ENCODE assay signal across 8 cellular contexts in genomic region chr17:76997981-76998531, GRCh38.
DNase-seq lines count a peak whose midpoint lies in the region; ATAC-seq and TF ChIP-seq lines count a peak whose summit lies in the region.

No MANE protein-coding gene starts in this region.

- H3K27ac ChIP-seq in right atrium auricular region, result no peak overlapping the region

- no peaks in the 10 kb centered on the region for H3K36me3 ChIP-seq in right atrium auricular region

- intact Hi-C loops in Right ventricle myocardium superior (cut with DNase I), result no loop called here

- no peak overlapping the region for H3K27ac Mint-ChIP-seq in chondrocyte (ENCODE audit: unreplicated experiment)

- CTCF ChIA-PET in GM10248 (lab: Yijun Ruan, JAX), result interaction anchor here (1.3 kb wide), 1 partner anchor 130 kb away, joined by 3 read pairs; the partner anchor contains the start of gene MGAT5B

- H3K4me1 Mint-ChIP-seq in chondrocyte (ENCODE audit: low read depth), result peaks cover 9% of the 10 kb centered on the region

- H3K36me3 Mint-ChIP-seq in chondrocyte (ENCODE audit: low read depth), result no peaks in the 10 kb centered on the region

- no peaks in the 10 kb centered on the region for H3K9me3 Mint-ChIP-seq in chondrocyte (ENCODE audit: low read depth)

- no peaks in the 10 kb centered on the region for H3K27me3 ChIP-seq in right atrium auricular region

- ATAC-seq in HG03066 (IDR thresholded peaks at IDR 0.05; ENCODE audit: low read depth, unreplicated experiment) (peak; percentile 65), Right ventricle myocardium superior (ENCODE audit: poor library complexity) (no peak)

- H3K4me3 Mint-ChIP-seq in chondrocyte (ENCODE audit: unreplicated experiment), result no peak overlapping the region

- POLR2A ChIA-PET in GM10248 (lab: Yijun Ruan, JAX), result no interaction called here

- no peaks in the 10 kb centered on the region for H3K9me3 ChIP-seq in right atrium auricular region

- TF ChIP-seq CTCF in GM10248 (IDR thresholded peaks at IDR 0.05; ENCODE audit: control extremely low read depth, extremely low read depth, low read depth, missing control alignments) (no peak), chondrocyte (IDR thresholded peaks at IDR 0.05) (no peak), right atrium auricular region (IDR thresholded peaks at IDR 0.05) (no peak)

- DNase-seq in GM10248 (ENCODE audit: extremely low spot score), result peak; percentile 69
- DNase-seq in activated CD4-positive, alpha-beta T cell treated with anti-CD3 and anti-CD28 coated beads for 48 hours, result peak; percentile 40
- peak; percentile 51 for DNase-seq in mesenteric fat pad (ENCODE audit: low spot score)
- no peak for DNase-seq in NCI-H2227 treated with DMSO at 0.1 percent for 48 hours (lab: John Stamatoyannopoulos, UW)
- no peak for DNase-seq in chondrocyte (ENCODE audit: low spot score)
- DNase-seq in Right ventricle myocardium superior, result no peak
- DNase-seq in right atrium auricular region (ENCODE audit: low spot score), result no peak

- H3K4me1 ChIP-seq in right atrium auricular region, result no peaks in the 10 kb centered on the region

- H3K4me3 ChIP-seq in right atrium auricular region, result no peak overlapping the region

- peaks cover 28% of the 10 kb centered on the region for H3K27me3 Mint-ChIP-seq in chondrocyte (ENCODE audit: low read depth)

Comparison
In these comparisons a context has a peak if more than half of its experiments do, and no peak if none do; other contexts are left out.
1. DNase-seq: peak in GM10248 (single experiment), activated CD4-positive, alpha-beta T cell treated with anti-CD3 and anti-CD28 coated beads for 48 hours (single experiment) and mesenteric fat pad (single experiment); none in NCI-H2227 treated with DMSO at 0.1 percent for 48 hours (single experiment), chondrocyte (single experiment), Right ventricle myocardium superior (single experiment) and right atrium auricular region (single experiment).